In the genomic region with DNA sequence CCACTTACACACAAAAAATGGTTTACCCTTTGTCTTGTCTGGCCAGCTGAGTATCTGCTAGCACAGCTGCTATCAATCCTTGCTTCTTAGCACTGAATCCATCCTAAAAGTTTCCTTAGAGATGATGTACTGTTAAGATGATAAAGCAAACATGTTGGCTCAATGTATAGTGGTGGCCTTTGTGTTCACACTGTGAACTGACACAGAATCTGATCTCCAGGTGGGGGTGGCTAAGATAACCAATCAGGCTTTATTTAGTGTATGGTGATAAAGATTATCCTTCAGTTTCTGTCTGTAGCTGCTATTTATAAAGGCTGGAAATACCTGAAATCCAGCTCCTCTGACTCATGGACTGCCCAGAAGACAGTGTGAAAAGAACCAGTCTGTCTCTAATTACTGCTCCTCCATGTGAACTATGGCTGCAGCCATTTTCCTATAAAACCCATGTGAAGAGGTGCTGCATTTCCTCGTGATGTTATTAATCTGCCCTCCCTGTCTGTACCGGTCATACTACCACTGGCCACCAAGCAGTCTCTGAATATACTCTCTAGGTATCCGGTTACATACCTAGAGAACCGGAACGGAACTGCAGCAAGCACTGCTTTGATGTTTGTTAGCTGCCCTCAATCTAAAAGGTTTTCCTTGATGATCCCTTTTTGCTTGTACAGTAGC, we compare ENCODE assay signal across 9 cellular contexts.
DNase-seq lines count a peak whose midpoint lies in the region; ATAC-seq and TF ChIP-seq lines count a peak whose summit lies in the region.
"Had no signal": no experiment of that assay in that cellular context is flagged by ENCODE, and none has a peak within 500 bp of the region (broad histone marks: within the 10 kb centered on the region; RNA-seq: fewer than 3 reads in every experiment).

No MANE protein-coding gene starts in this region.

- H3K36me3 Mint-ChIP-seq in activated naive CD4-positive, alpha-beta T cell treated with anti-CD3 and anti-CD28 coated beads for 36 hours (ENCODE audit: low read depth) = no peaks in the 10 kb centered on the region

- peaks cover 8 to 57% of the 10 kb centered on the region in 2 donors for H3K4me1 ChIP-seq in thoracic aorta (ENCODE audit: control insufficient read depth in 1 of 2, low read depth in 2 of 2)

- no peak overlapping the region for H3K27ac Mint-ChIP-seq in activated naive CD4-positive, alpha-beta T cell treated with anti-CD3 and anti-CD28 coated beads for 36 hours

- POLR2A ChIA-PET in RWPE1 (lab: Yijun Ruan, JAX; ENCODE audit: low non-redundant PET) = no interaction called here

- no peak overlapping the region for H3K4me3 Mint-ChIP-seq in activated naive CD4-positive, alpha-beta T cell treated with anti-CD3 and anti-CD28 coated beads for 36 hours

- H3K9me3 ChIP-seq in thoracic aorta = no peaks in the 10 kb centered on the region

- TF ChIP-seq CTCF in RWPE1 (conservative IDR thresholded peaks at IDR 0.05; ENCODE audit: low read depth) = no peak
- no peak for TF ChIP-seq CTCF in fibroblast of villous mesenchyme (IDR thresholded peaks at IDR 0.05; ENCODE audit: insufficient read depth, low read depth, low read length)
- no peak for TF ChIP-seq CTCF in thoracic aorta (IDR thresholded peaks at IDR 0.05)

- H3K27me3 ChIP-seq in thoracic aorta (replicated peaks; ENCODE audit: insufficient read depth) = no peaks in the 10 kb centered on the region

- no peak overlapping the region for H3K4me3 ChIP-seq in fibroblast of villous mesenchyme (ENCODE audit: low read depth, low read length)
- peak overlapping the region; percentile 50 for H3K4me3 ChIP-seq in thoracic aorta

- no peaks in the 10 kb centered on the region for H3K9me3 Mint-ChIP-seq in activated naive CD4-positive, alpha-beta T cell treated with anti-CD3 and anti-CD28 coated beads for 36 hours

- intact Hi-C loops in activated naive CD4-positive, alpha-beta T cell treated with anti-CD3 and anti-CD28 coated beads for 36 hours (cut with micrococcal nuclease) = no loop called here

- ATAC-seq in thoracic aorta (ENCODE audit: insufficient number of reproducible peaks, low FRiP score, low read depth) (no peak), HG03457 (IDR thresholded peaks at IDR 0.05; ENCODE audit: unreplicated experiment) (no peak), HG02840 (IDR thresholded peaks at IDR 0.05; ENCODE audit: low FRiP score, unreplicated experiment) (no peak)

- no peaks in the 10 kb centered on the region for H3K36me3 ChIP-seq in thoracic aorta

- CTCF ChIA-PET in RWPE1 (lab: Yijun Ruan, JAX) = interaction anchor here (0.6 kb wide), 1 partner anchor 883 kb away, joined by 3 read pairs; no protein-coding TSS in a partner anchor
- CTCF ChIA-PET in activated naive CD4-positive, alpha-beta T cell treated with anti-CD3 and anti-CD28 coated beads for 36 hours (lab: Charles Lee) = no interaction called here

- DNase-seq in DMS79 treated with DMSO at 0.1 percent for 48 hours (lab: John Stamatoyannopoulos, UW) = peak; percentile 7
- no peak for DNase-seq in DMS79 (lab: John Stamatoyannopoulos, UW)
- peak; percentile 23 for DNase-seq in RWPE1 (ENCODE audit: low spot score)
- DNase-seq in fibroblast of villous mesenchyme (ENCODE audit: low read depth) = peak; percentile 23
- no peak for DNase-seq in thoracic aorta (ENCODE audit: low spot score)
- DNase-seq in activated naive CD4-positive, alpha-beta T cell treated with anti-CD3 and anti-CD28 coated beads for 36 hours = no peak
- DNase-seq: Kasumi-1 had no signal

- H3K27ac ChIP-seq in RWPE1 (no peak overlapping the region), thoracic aorta (peak overlapping the region; percentile 37 to 55)

- peaks cover 4% of the 10 kb centered on the region for H3K27me3 Mint-ChIP-seq in activated naive CD4-positive, alpha-beta T cell treated with anti-CD3 and anti-CD28 coated beads for 36 hours (ENCODE audit: low read depth)

- H3K4me1 Mint-ChIP-seq in activated naive CD4-positive, alpha-beta T cell treated with anti-CD3 and anti-CD28 coated beads for 36 hours (ENCODE audit: low read depth) = no peaks in the 10 kb centered on the region

Comparison
In these comparisons a context has a peak if more than half of its experiments do, and no peak if none do; other contexts are left out.
1. DNase-seq: peak in DMS79 treated with DMSO at 0.1 percent for 48 hours (single experiment), RWPE1 (single experiment) and fibroblast of villous mesenchyme (single experiment); none in DMS79 (single experiment), thoracic aorta (single experiment) and activated naive CD4-positive, alpha-beta T cell treated with anti-CD3 and anti-CD28 coated beads for 36 hours (single experiment).